In genomic region chr17:67390646-67391480, GRCh38 we compare ENCODE assay signal across 8 cellular contexts. TPM values are rescaled to one million over a fixed set of nuclear protein-coding genes. Genes with fewer than 3 reads are reported as not detected.
DNase-seq lines count a peak whose midpoint lies in the region; ATAC-seq and TF ChIP-seq lines count a peak whose summit lies in the region.

No MANE protein-coding gene starts in this region.

- ATAC-seq in GM21447 (IDR thresholded peaks at IDR 0.05; ENCODE audit: unreplicated experiment) = peak; percentile 97
- peak; percentile 89 for ATAC-seq in central memory CD8-positive, alpha-beta T cell (replicated peaks; ENCODE audit: extremely low read depth, poor library complexity, severe bottlenecking)
- ATAC-seq in WTC11 = no peak

- no peaks in the 10 kb centered on the region for H3K27me3 Mint-ChIP-seq in central memory CD8-positive, alpha-beta T cell
- no peaks in the 10 kb centered on the region for H3K27me3 Mint-ChIP-seq in stimulated activated naive CD8-positive, alpha-beta T cell treated with anti-CD3 and anti-CD28 coated beads, Interleukin-15, Interleukin-2, amounts not matched to agents 100 ng/mL and 50 ng/mL, for 24 hours
- H3K27me3 Mint-ChIP-seq in WTC11 (ENCODE audit: low read depth) = no peaks in the 10 kb centered on the region

- TF ChIP-seq CTCF in WTC11 (IDR thresholded peaks at IDR 0.05) = no peak

- H3K27ac Mint-ChIP-seq in central memory CD8-positive, alpha-beta T cell (ENCODE audit: low read depth) = peak overlapping the region; percentile 90
- H3K27ac Mint-ChIP-seq in stimulated activated naive CD8-positive, alpha-beta T cell treated with anti-CD3 and anti-CD28 coated beads, Interleukin-15, Interleukin-2, amounts not matched to agents 100 ng/mL and 50 ng/mL, for 24 hours = peak overlapping the region; percentile 95
- H3K27ac Mint-ChIP-seq in WTC11 = no peak overlapping the region; the same call in 1 of the 2 replicates

- POLR2A ChIA-PET in WTC11 (lab: Charles Lee) = no interaction called here

- peak overlapping the region; percentile 68 for H3K27ac ChIP-seq in mesodermal cell (ENCODE audit: low read depth, low read length, severe bottlenecking)

- 88 to 89% methylated on average over 5 to 6 of the region's 9 CpGs for WGBS in mesodermal cell (ENCODE audit: insufficient coverage in 2 of 2), 2 experiments

- H3K9me3 ChIP-seq in mesodermal cell (ENCODE audit: control insufficient read depth, low read length) = no peaks in the 10 kb centered on the region

- CTCF ChIA-PET in WTC11 (lab: Charles Lee) = no interaction called here

- peaks cover 62% of the 10 kb centered on the region for H3K4me1 Mint-ChIP-seq in central memory CD8-positive, alpha-beta T cell
- peaks cover 91% of the 10 kb centered on the region for H3K4me1 Mint-ChIP-seq in stimulated activated naive CD8-positive, alpha-beta T cell treated with anti-CD3 and anti-CD28 coated beads, Interleukin-15, Interleukin-2, amounts not matched to agents 100 ng/mL and 50 ng/mL, for 24 hours (ENCODE audit: low read depth)
- peaks cover 24% of the 10 kb centered on the region for H3K4me1 Mint-ChIP-seq in WTC11

- H3K36me3 Mint-ChIP-seq in central memory CD8-positive, alpha-beta T cell (ENCODE audit: insufficient read depth) = peaks cover 21% of the 10 kb centered on the region
- H3K36me3 Mint-ChIP-seq in stimulated activated naive CD8-positive, alpha-beta T cell treated with anti-CD3 and anti-CD28 coated beads, Interleukin-15, Interleukin-2, amounts not matched to agents 100 ng/mL and 50 ng/mL, for 24 hours (ENCODE audit: low read depth) = peaks cover 13% of the 10 kb centered on the region
- peaks cover 12% of the 10 kb centered on the region for H3K36me3 Mint-ChIP-seq in WTC11

- peaks cover 7% of the 10 kb centered on the region for H3K36me3 ChIP-seq in mesodermal cell (ENCODE audit: control insufficient read depth, insufficient read depth, low read length)

- peak overlapping the region; percentile 75 for H3K4me3 Mint-ChIP-seq in central memory CD8-positive, alpha-beta T cell
- H3K4me3 Mint-ChIP-seq in stimulated activated naive CD8-positive, alpha-beta T cell treated with anti-CD3 and anti-CD28 coated beads, Interleukin-15, Interleukin-2, amounts not matched to agents 100 ng/mL and 50 ng/mL, for 24 hours = peak overlapping the region; percentile 79
- no peak overlapping the region for H3K4me3 Mint-ChIP-seq in WTC11

- no peak overlapping the region for H3K4me3 ChIP-seq in mesodermal cell (ENCODE audit: extremely low read depth, insufficient read depth, low read length, poor library complexity, severe bottlenecking)

- DNase-seq in DMS 273 treated with DMSO at 0.1 percent for 48 hours (lab: John Stamatoyannopoulos, UW) = peak; percentile 42
- DNase-seq in HT1080 (ENCODE audit: low read depth) = peak; percentile 99
- DNase-seq in UCSD-AML1 (lab: John Stamatoyannopoulos, UW; ENCODE audit: unreplicated experiment) = peak; percentile 37
- DNase-seq in central memory CD8-positive, alpha-beta T cell (ENCODE audit: low spot score in 2 of 2) = peak; percentile 30 to 45
- no peak for DNase-seq in WTC11 (ENCODE audit: low spot score)

- H3K9me3 Mint-ChIP-seq in central memory CD8-positive, alpha-beta T cell = no peaks in the 10 kb centered on the region
- no peaks in the 10 kb centered on the region for H3K9me3 Mint-ChIP-seq in stimulated activated naive CD8-positive, alpha-beta T cell treated with anti-CD3 and anti-CD28 coated beads, Interleukin-15, Interleukin-2, amounts not matched to agents 100 ng/mL and 50 ng/mL, for 24 hours
- H3K9me3 Mint-ChIP-seq in WTC11 = no peaks in the 10 kb centered on the region

- H3K4me1 ChIP-seq in mesodermal cell (ENCODE audit: control insufficient read depth, insufficient read depth, low read length, poor library complexity, severe bottlenecking) = peaks cover 5% of the 10 kb centered on the region

TF ChIP-seq in WTC11, 78 proteins besides CTCF, POLR2A, EP300 and RAD21:
- TF ChIP-seq IRF1 (CRISPR knock-in tag; IDR thresholded peaks at IDR 0.05) = no peak
- TF ChIP-seq ZBTB43 (CRISPR knock-in tag; IDR thresholded peaks at IDR 0.05) = no peak
- TF ChIP-seq JAZF1 (CRISPR knock-in tag; IDR thresholded peaks at IDR 0.05) = no peak
- TF ChIP-seq ZNF281 (CRISPR knock-in tag; IDR thresholded peaks at IDR 0.05) = no peak
- TF ChIP-seq PREB (CRISPR knock-in tag; IDR thresholded peaks at IDR 0.05; ENCODE audit: borderline replicate concordance) = no peak
- no peak for TF ChIP-seq IRF2 (CRISPR knock-in tag; IDR thresholded peaks at IDR 0.05; ENCODE audit: borderline replicate concordance, low read depth)
- TF ChIP-seq ZBTB21 (CRISPR knock-in tag; IDR thresholded peaks at IDR 0.05; ENCODE audit: borderline replicate concordance) = no peak
- TF ChIP-seq ZNF423 (CRISPR knock-in tag; IDR thresholded peaks at IDR 0.05) = no peak

RNA-seq across cellular contexts. Expression of gene PITPNC1, which starts 13.8 kb away (rescaled TPM):
- 2.8 and 6.4 TPM in 2 replicates for total RNA-seq in HT1080 (2014; rRNA removed; shearing (Covaris generic))
- polyA plus RNA-seq in HT1080 (2015; cell fraction: cytosol; rRNA removed) = 7.1 and 7.3 TPM in 2 replicates
- 4.7 and 5.5 TPM in 2 replicates for polyA plus RNA-seq in HT1080 (2015; cell fraction: nucleus; rRNA removed)
- polyA plus RNA-seq in mesodermal cell (2013, experiment 1 of 2) = 24.6 TPM
- 22.2 TPM for polyA plus RNA-seq in mesodermal cell (2013, experiment 2 of 2)
- total RNA-seq in WTC11 (2021) = 36.9 to 42.0 TPM (median 39.8 TPM) in 3 replicates

RNA-seq across cellular contexts. Expression of gene PSMD12, which starts 24.5 kb away (rescaled TPM):
- 41.6 and 54.9 TPM in 2 replicates for total RNA-seq in HT1080 (2014; rRNA removed; shearing (Covaris generic))
- 91.3 and 108 TPM in 2 replicates for polyA plus RNA-seq in HT1080 (2015; cell fraction: cytosol; rRNA removed)
- polyA plus RNA-seq in HT1080 (2015; cell fraction: nucleus; rRNA removed) = 84.9 and 99.0 TPM in 2 replicates
- 47.5 TPM for polyA plus RNA-seq in mesodermal cell (2013, experiment 1 of 2)
- polyA plus RNA-seq in mesodermal cell (2013, experiment 2 of 2) = 49.8 TPM
- total RNA-seq in WTC11 (2021) = 58.9 to 66.9 TPM (median 59.0 TPM) in 3 replicates
